In the genomic region with DNA sequence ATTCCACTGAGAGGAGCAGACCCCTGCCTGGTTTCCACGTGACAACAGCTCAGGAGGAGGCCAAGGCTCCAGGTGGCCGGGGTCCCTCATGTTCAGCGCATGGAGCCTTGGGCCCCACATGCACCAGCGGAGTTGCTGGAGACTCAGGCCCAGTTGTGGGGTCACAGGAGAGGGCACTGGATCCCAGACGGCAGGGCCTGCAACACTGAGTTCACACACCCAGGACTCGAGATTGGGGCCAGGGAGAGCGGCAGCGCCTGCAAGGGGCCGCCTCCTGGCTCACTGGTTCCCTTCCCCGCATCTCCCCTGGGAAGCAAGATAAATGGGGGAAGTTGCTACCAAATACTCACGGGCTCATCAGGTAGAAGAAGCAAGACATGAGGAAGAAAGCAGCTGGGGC, we compare ENCODE assay signal across 27 cellular contexts.
"Had no signal": no experiment of that assay in that cellular context is flagged by ENCODE, and none has a peak within 500 bp of the region (broad histone marks: within the 10 kb centered on the region; RNA-seq: fewer than 3 reads in every experiment).

No MANE protein-coding gene starts in this region.

- H3K27ac ChIP-seq: gastroesophageal sphincter, hepatocyte, pancreas, upper lobe of left lung, vagina had no signal

- FAIRE-seq: endothelial cell of umbilical vein, pancreas had no signal

- H3K9me3 ChIP-seq: gastroesophageal sphincter, pancreas, upper lobe of left lung, vagina had no signal

- H3K36me3 ChIP-seq: pancreas, upper lobe of left lung, vagina had no signal

- H3K27me3 Mint-ChIP-seq: activated CD8-positive, alpha-beta memory T cell treated with anti-CD3 and anti-CD28 coated beads, Interleukin-2, amount 10 ng/mL, durations not matched to agents 7 days and 5 days; activated naive CD4-positive, alpha-beta T cell treated with anti-CD3 and anti-CD28 coated beads, Interleukin-2, amount 10 ng/mL, durations not matched to agents 7 days and 5 days; activated naive CD8-positive, alpha-beta T cell treated with anti-CD3 and anti-CD28 coated beads, Interleukin-2, amount 50 U/mL, for 24 hours; effector memory CD8-positive, alpha-beta T cell; naive B cell; stimulated activated naive CD8-positive, alpha-beta T cell treated with anti-CD3 and anti-CD28 coated beads, Interleukin-15, Interleukin-2, amounts not matched to agents 100 ng/mL and 50 ng/mL, for 24 hours had no signal

- H3K4me3 ChIP-seq: gastroesophageal sphincter, hepatocyte, pancreas, upper lobe of left lung, vagina had no signal

- H3K4me3 Mint-ChIP-seq: activated CD8-positive, alpha-beta memory T cell treated with anti-CD3 and anti-CD28 coated beads, Interleukin-2, amount 10 ng/mL, durations not matched to agents 7 days and 5 days; activated CD8-positive, alpha-beta T cell treated with anti-CD3 and anti-CD28 coated beads, Interleukin-2, amount 10 ng/mL, durations not matched to agents 7 days and 5 days; activated naive CD4-positive, alpha-beta T cell treated with anti-CD3 and anti-CD28 coated beads, Interleukin-2, amount 10 ng/mL, durations not matched to agents 7 days and 5 days; activated naive CD8-positive, alpha-beta T cell treated with anti-CD3 and anti-CD28 coated beads, Interleukin-2, amount 50 U/mL, for 24 hours; effector memory CD8-positive, alpha-beta T cell; mesothelial cell of epicardium; nephron progenitor cell; stimulated activated naive CD8-positive, alpha-beta T cell treated with anti-CD3 and anti-CD28 coated beads, Interleukin-15, Interleukin-2, amounts not matched to agents 100 ng/mL and 50 ng/mL, for 24 hours; T-helper 2 cell treated with Interferon-gamma antibody and Interleukin-4, amounts not matched to agents 5 μg/mL and 100 μg/mL, for 36 hours had no signal

- DNase-seq: activated CD4-positive, alpha-beta T cell treated with anti-CD3 and anti-CD28 coated beads for 48 hours; activated CD8-positive, alpha-beta memory T cell treated with anti-CD3 and anti-CD28 coated beads, Interleukin-2, amount 10 ng/mL, durations not matched to agents 7 days and 5 days; activated CD8-positive, alpha-beta T cell treated with anti-CD3 and anti-CD28 coated beads, Interleukin-2, amount 10 ng/mL, durations not matched to agents 7 days and 5 days; activated gamma-delta T cell; activated naive CD4-positive, alpha-beta T cell treated with anti-CD3 and anti-CD28 coated beads, Interleukin-2, amount 10 ng/mL, durations not matched to agents 7 days and 5 days; activated naive CD8-positive, alpha-beta T cell treated with anti-CD3 and anti-CD28 coated beads, Interleukin-2, amount 50 U/mL, for 24 hours; amygdala; caudate nucleus; cortex of kidney; effector memory CD8-positive, alpha-beta T cell; islet precursor cell; mammary epithelial cell; naive B cell; nephron progenitor cell; nucleus accumbens; pancreas; right cardiac atrium; stimulated activated CD4-positive, alpha-beta T cell treated with anti-CD3 and anti-CD28 coated beads, Interleukin-2, amount 100 ng/mL, for 48 hours; T-helper 1 cell had no signal

- ATAC-seq: activated CD8-positive, alpha-beta memory T cell treated with anti-CD3 and anti-CD28 coated beads, Interleukin-2, amount 10 ng/mL, durations not matched to agents 7 days and 5 days; activated CD8-positive, alpha-beta T cell treated with anti-CD3 and anti-CD28 coated beads, Interleukin-2, amount 10 ng/mL, durations not matched to agents 7 days and 5 days; activated naive CD8-positive, alpha-beta T cell treated with anti-CD3 and anti-CD28 coated beads, Interleukin-2, amount 50 U/mL, for 24 hours; effector memory CD8-positive, alpha-beta T cell; gastroesophageal sphincter; pancreas; right cardiac atrium had no signal

- H3K79me2 ChIP-seq: hepatocyte had no signal

- H3K4me1 ChIP-seq: gastroesophageal sphincter, upper lobe of left lung, vagina had no signal

- H3K27me3 ChIP-seq: gastroesophageal sphincter, hepatocyte, pancreas, upper lobe of left lung, vagina had no signal

- H3K9me3 Mint-ChIP-seq: activated naive CD4-positive, alpha-beta T cell treated with anti-CD3 and anti-CD28 coated beads, Interleukin-2, amount 10 ng/mL, durations not matched to agents 7 days and 5 days; activated naive CD8-positive, alpha-beta T cell treated with anti-CD3 and anti-CD28 coated beads, Interleukin-2, amount 50 U/mL, for 24 hours; effector memory CD8-positive, alpha-beta T cell; mesothelial cell of epicardium; naive B cell; stimulated activated naive CD8-positive, alpha-beta T cell treated with anti-CD3 and anti-CD28 coated beads, Interleukin-15, Interleukin-2, amounts not matched to agents 100 ng/mL and 50 ng/mL, for 24 hours; T-helper 2 cell treated with Interferon-gamma antibody and Interleukin-4, amounts not matched to agents 5 μg/mL and 100 μg/mL, for 36 hours had no signal

- H3K27ac Mint-ChIP-seq: activated CD8-positive, alpha-beta memory T cell treated with anti-CD3 and anti-CD28 coated beads, Interleukin-2, amount 10 ng/mL, durations not matched to agents 7 days and 5 days; activated CD8-positive, alpha-beta T cell treated with anti-CD3 and anti-CD28 coated beads, Interleukin-2, amount 10 ng/mL, durations not matched to agents 7 days and 5 days; activated naive CD4-positive, alpha-beta T cell treated with anti-CD3 and anti-CD28 coated beads, Interleukin-2, amount 10 ng/mL, durations not matched to agents 7 days and 5 days; activated naive CD8-positive, alpha-beta T cell treated with anti-CD3 and anti-CD28 coated beads, Interleukin-2, amount 50 U/mL, for 24 hours; mesothelial cell of epicardium; nephron progenitor cell; stimulated activated naive CD8-positive, alpha-beta T cell treated with anti-CD3 and anti-CD28 coated beads, Interleukin-15, Interleukin-2, amounts not matched to agents 100 ng/mL and 50 ng/mL, for 24 hours; T-helper 2 cell treated with Interferon-gamma antibody and Interleukin-4, amounts not matched to agents 5 μg/mL and 100 μg/mL, for 36 hours had no signal

- H3K4me1 Mint-ChIP-seq: activated CD8-positive, alpha-beta memory T cell treated with anti-CD3 and anti-CD28 coated beads, Interleukin-2, amount 10 ng/mL, durations not matched to agents 7 days and 5 days; activated naive CD4-positive, alpha-beta T cell treated with anti-CD3 and anti-CD28 coated beads, Interleukin-2, amount 10 ng/mL, durations not matched to agents 7 days and 5 days; activated naive CD8-positive, alpha-beta T cell treated with anti-CD3 and anti-CD28 coated beads, Interleukin-2, amount 50 U/mL, for 24 hours had no signal

- H3K4me2 ChIP-seq: hepatocyte had no signal

- H3K36me3 Mint-ChIP-seq: activated CD8-positive, alpha-beta memory T cell treated with anti-CD3 and anti-CD28 coated beads, Interleukin-2, amount 10 ng/mL, durations not matched to agents 7 days and 5 days; activated naive CD4-positive, alpha-beta T cell treated with anti-CD3 and anti-CD28 coated beads, Interleukin-2, amount 10 ng/mL, durations not matched to agents 7 days and 5 days; mesothelial cell of epicardium; naive B cell had no signal

- H2AFZ ChIP-seq: hepatocyte had no signal
